Comparison of ENCODE assay signal across 27 cellular contexts in genomic region chr10:48931188-48931587, GRCh38. TPM values are rescaled to one million over a fixed set of nuclear protein-coding genes. Genes with fewer than 3 reads are reported as not detected.
DNase-seq lines count a peak whose midpoint lies in the region; ATAC-seq and TF ChIP-seq lines count a peak whose summit lies in the region.
"Had no signal": no experiment of that assay in that cellular context is flagged by ENCODE, and none has a peak within 500 bp of the region (broad histone marks: within the 10 kb centered on the region; RNA-seq: fewer than 3 reads in every experiment).

No MANE protein-coding gene starts in this region.

- no peak for TF ChIP-seq CTCF in suprapubic skin (IDR thresholded peaks at IDR 0.05)

- WGBS in suprapubic skin, result 64% methylated on average over 4 of the region's 4 CpGs

- H3K27me3 Mint-ChIP-seq in stimulated activated memory B cell treated with anti-CD40 and anti-IgM and Interleukin-4, amounts not matched to agents 10 μg/mL and 1 μg/mL and 100 μg/mL, for 72 hours, result no peaks in the 10 kb centered on the region
- H3K27me3 Mint-ChIP-seq: naive B cell had no signal

- no peak for ATAC-seq in stimulated activated memory B cell treated with anti-CD40 and anti-IgM and Interleukin-4, amounts not matched to agents 10 μg/mL and 1 μg/mL and 100 μg/mL, for 72 hours
- no peak for ATAC-seq in GM18502 (IDR thresholded peaks at IDR 0.05; ENCODE audit: poor library complexity, unreplicated experiment)
- ATAC-seq: left lobe of liver had no signal

- no peak overlapping the region for H3K4me3 Mint-ChIP-seq in stimulated activated memory B cell treated with anti-CD40 and anti-IgM and Interleukin-4, amounts not matched to agents 10 μg/mL and 1 μg/mL and 100 μg/mL, for 72 hours
- H3K4me3 Mint-ChIP-seq: activated naive CD8-positive, alpha-beta T cell treated with anti-CD3 and anti-CD28 coated beads, Interleukin-2, amount 10 ng/mL, durations not matched to agents 7 days and 5 days had no signal

- H3K27ac ChIP-seq in suprapubic skin, result no peak overlapping the region
- H3K27ac ChIP-seq: KMS-11 had no signal

- peaks cover 57% of the 10 kb centered on the region for H3K36me3 Mint-ChIP-seq in stimulated activated memory B cell treated with anti-CD40 and anti-IgM and Interleukin-4, amounts not matched to agents 10 μg/mL and 1 μg/mL and 100 μg/mL, for 72 hours
- H3K36me3 Mint-ChIP-seq: activated naive CD8-positive, alpha-beta T cell treated with anti-CD3 and anti-CD28 coated beads, Interleukin-2, amount 10 ng/mL, durations not matched to agents 7 days and 5 days had no signal

- peaks cover 7% of the 10 kb centered on the region for H3K4me1 Mint-ChIP-seq in stimulated activated memory B cell treated with anti-CD40 and anti-IgM and Interleukin-4, amounts not matched to agents 10 μg/mL and 1 μg/mL and 100 μg/mL, for 72 hours
- H3K4me1 Mint-ChIP-seq: activated naive CD8-positive, alpha-beta T cell treated with anti-CD3 and anti-CD28 coated beads, Interleukin-2, amount 10 ng/mL, durations not matched to agents 7 days and 5 days had no signal

- H3K9me3 Mint-ChIP-seq in stimulated activated memory B cell treated with anti-CD40 and anti-IgM and Interleukin-4, amounts not matched to agents 10 μg/mL and 1 μg/mL and 100 μg/mL, for 72 hours, result no peaks in the 10 kb centered on the region
- H3K9me3 Mint-ChIP-seq: activated naive CD8-positive, alpha-beta T cell treated with anti-CD3 and anti-CD28 coated beads, Interleukin-2, amount 10 ng/mL, durations not matched to agents 7 days and 5 days; naive B cell had no signal

- H3K9me3 ChIP-seq in suprapubic skin, result no peaks in the 10 kb centered on the region

- TF ChIP-seq EP300 in suprapubic skin (IDR thresholded peaks at IDR 0.05), result no peak

- H3K4me3 ChIP-seq in H7 (ENCODE audit: insufficient read depth, low read depth, low read length) (no peak overlapping the region), suprapubic skin (no peak overlapping the region)
- H3K4me3 ChIP-seq: smooth muscle cell had no signal

- DNase-seq in H7 (peak; percentile 61), NOMO-1 (lab: John Stamatoyannopoulos, UW; ENCODE audit: unreplicated experiment in 2 of 2) (peak; percentile 30 to 37), ecto neural progenitor cell (ENCODE audit: low spot score) (peak; percentile 57), cerebellar nuclear complex (lab: John Stamatoyannopoulos, UW) (no peak), suprapubic skin (ENCODE audit: low spot score in 2 of 2) (no peak)
- DNase-seq: activated CD4-positive, alpha-beta T cell treated with anti-CD3 and anti-CD28 coated beads, Interleukin-2, amount 50 U/mL, for 48 hours; activated effector memory CD4-positive, alpha-beta T cell treated with anti-CD3 and anti-CD28 coated beads, Interleukin-2, amount 50 U/mL, for 16 hours; activated naive CD8-positive, alpha-beta T cell treated with anti-CD3 and anti-CD28 coated beads, Interleukin-2, amount 10 ng/mL, durations not matched to agents 7 days and 5 days; activated T-cell treated with anti-CD3 and anti-CD28 coated beads for 4 hours; C1 segment of cervical spinal cord; central memory CD4-positive, alpha-beta T cell; dermis blood vessel endothelial cell; naive B cell; NCI-H1092; NCI-H187; T1000 had no signal

- H3K27me3 ChIP-seq in H7 (ENCODE audit: control insufficient read depth, insufficient read depth, low read length), result no peaks in the 10 kb centered on the region
- H3K27me3 ChIP-seq in suprapubic skin, result no peaks in the 10 kb centered on the region

- no peaks in the 10 kb centered on the region for H3K4me1 ChIP-seq in suprapubic skin

- H3K27ac Mint-ChIP-seq in stimulated activated memory B cell treated with anti-CD40 and anti-IgM and Interleukin-4, amounts not matched to agents 10 μg/mL and 1 μg/mL and 100 μg/mL, for 72 hours, result peak overlapping the region; percentile 37
- H3K27ac Mint-ChIP-seq: activated naive CD8-positive, alpha-beta T cell treated with anti-CD3 and anti-CD28 coated beads, Interleukin-2, amount 10 ng/mL, durations not matched to agents 7 days and 5 days had no signal

- TF ChIP-seq POLR2A in suprapubic skin (IDR thresholded peaks at IDR 0.05), result no peak

- no peaks in the 10 kb centered on the region for H3K36me3 ChIP-seq in H7 (replicated peaks; ENCODE audit: control insufficient read depth, insufficient read depth, low read length)
- no peaks in the 10 kb centered on the region for H3K36me3 ChIP-seq in suprapubic skin

RNA-seq across cellular contexts. Expression of gene LRRC18, which starts 8.5 kb away (rescaled TPM):
- total RNA-seq in H7 (2014; rRNA removed; shearing (Covaris generic)), result not detected in 2 replicates
- not detected for total RNA-seq in suprapubic skin
- total RNA-seq: astrocyte, dermis blood vessel endothelial cell, endothelial cell of umbilical vein, HT-29, left lobe of liver, mesenteric fat pad, omental fat pad, renal cortical epithelial cell, smooth muscle cell had no signal

Comparison
In these comparisons a context has a peak if more than half of its experiments do, and no peak if none do; other contexts are left out.
1. DNase-seq: peak in H7 (single experiment), NOMO-1 (2 of 2) and ecto neural progenitor cell (single experiment); none in cerebellar nuclear complex (0 of 2) and suprapubic skin (0 of 2).